In the genomic region with DNA sequence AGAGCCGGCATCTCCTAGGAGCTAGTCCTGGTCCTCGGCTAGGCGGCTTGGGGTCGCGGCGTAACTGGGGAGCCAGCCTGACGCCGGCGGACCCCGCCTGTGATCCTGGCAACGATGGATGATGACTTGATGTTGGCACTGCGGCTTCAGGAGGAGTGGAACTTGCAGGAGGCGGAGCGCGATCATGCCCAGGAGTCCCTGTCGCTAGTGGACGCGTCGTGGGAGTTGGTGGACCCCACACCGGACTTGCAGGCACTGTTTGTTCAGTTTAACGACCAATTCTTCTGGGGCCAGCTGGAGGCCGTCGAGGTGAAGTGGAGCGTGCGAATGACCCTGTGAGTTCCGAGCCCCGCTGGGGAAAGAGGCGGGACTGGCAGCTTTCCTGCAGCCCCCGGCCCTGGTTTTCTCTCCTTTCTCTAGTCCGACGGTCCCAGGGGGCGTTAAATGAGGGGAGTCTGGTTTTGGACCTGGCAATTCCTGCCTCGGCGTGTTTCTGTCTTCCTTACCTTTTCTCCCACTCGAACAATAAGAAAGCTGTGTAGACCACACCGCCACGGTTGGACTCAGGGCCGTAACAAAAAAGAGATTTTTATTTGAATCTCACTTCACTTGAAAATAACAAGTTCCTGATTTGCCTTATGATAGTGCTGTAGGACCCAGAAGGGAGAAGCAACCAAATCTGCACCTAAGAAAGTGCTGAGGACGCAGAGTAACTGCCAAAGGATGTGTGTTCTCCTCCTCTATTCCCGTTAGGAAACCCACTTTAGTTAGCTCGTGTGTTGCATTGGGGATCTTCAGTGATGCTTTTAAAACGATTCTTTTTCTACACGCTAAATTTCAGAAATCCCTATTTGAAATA, we compare ENCODE assay signal across 8 cellular contexts. TPM values are rescaled to one million over a fixed set of nuclear protein-coding genes. Genes with fewer than 3 reads are reported as not detected.
DNase-seq lines count a peak whose midpoint lies in the region; ATAC-seq and TF ChIP-seq lines count a peak whose summit lies in the region.

TSS of gene SPRTN (plus strand) at position 24 of the 859 bp plus-strand sequence. CDS start at position 115, 91 bp downstream.

- CTCF ChIA-PET in CD4-positive, alpha-beta memory T cell (lab: Charles Lee; ENCODE audit: partially characterized antibody), result interaction anchor here (0.7 to 3.0 kb wide), 16 partner anchors 12 to 419 kb away, joined by 3 to 16 read pairs (median 4); partner anchors contain the start of genes DISC1, EGLN1 and GNPAT
- CTCF ChIA-PET in activated CD8-positive, alpha-beta T cell treated with anti-CD3 and anti-CD28 coated beads, Interleukin-2, amount 10 ng/mL, durations not matched to agents 7 days and 5 days (lab: Charles Lee), result interaction anchor here (0.8 to 4.2 kb wide), 17 partner anchors 9 to 419 kb away, joined by 3 to 27 read pairs (median 4); partner anchors contain the start of genes EGLN1 and GNPAT

- H3K27ac Mint-ChIP-seq in CD4-positive, alpha-beta memory T cell, result peak within 1 kb of the TSS; percentile 99 to 100 (median 100)
- peak within 1 kb of the TSS; percentile 99 for H3K27ac Mint-ChIP-seq in activated CD8-positive, alpha-beta T cell treated with anti-CD3 and anti-CD28 coated beads, Interleukin-2, amount 10 ng/mL, durations not matched to agents 7 days and 5 days
- H3K27ac Mint-ChIP-seq in progenitor cell of endocrine pancreas, result peak within 1 kb of the TSS; percentile 97

- H3K4me1 Mint-ChIP-seq in CD4-positive, alpha-beta memory T cell, result peaks cover 36 to 74% (median 56%) of the 10 kb centered on the region in 4 donors
- H3K4me1 Mint-ChIP-seq in activated CD8-positive, alpha-beta T cell treated with anti-CD3 and anti-CD28 coated beads, Interleukin-2, amount 10 ng/mL, durations not matched to agents 7 days and 5 days (ENCODE audit: low read depth), result peaks cover 50% of the 10 kb centered on the region
- H3K4me1 Mint-ChIP-seq in progenitor cell of endocrine pancreas (ENCODE audit: low read depth), result peaks cover 39% of the 10 kb centered on the region

- ATAC-seq in GM19372 (IDR thresholded peaks at IDR 0.05; ENCODE audit: low read depth, unreplicated experiment), result peak; percentile 10
- ATAC-seq in activated CD8-positive, alpha-beta T cell treated with anti-CD3 and anti-CD28 coated beads, Interleukin-2, amount 10 ng/mL, durations not matched to agents 7 days and 5 days, result peak; percentile 5
- ATAC-seq in Right ventricle myocardium superior (ENCODE audit: poor library complexity), result peak; percentile 86

- H3K36me3 Mint-ChIP-seq in CD4-positive, alpha-beta memory T cell, result peaks cover 28 to 56% of the 10 kb centered on the region in 2 donors
- peaks cover 48% of the 10 kb centered on the region for H3K36me3 Mint-ChIP-seq in activated CD8-positive, alpha-beta T cell treated with anti-CD3 and anti-CD28 coated beads, Interleukin-2, amount 10 ng/mL, durations not matched to agents 7 days and 5 days (ENCODE audit: low read depth)
- H3K36me3 Mint-ChIP-seq in progenitor cell of endocrine pancreas (ENCODE audit: insufficient read depth), result peaks cover 8% of the 10 kb centered on the region

- no peak for TF ChIP-seq CTCF in progenitor cell of endocrine pancreas (IDR thresholded peaks at IDR 0.05; ENCODE audit: unreplicated experiment)

- DNase-seq in CD4-positive, alpha-beta memory T cell, result no peak
- peak; percentile 86 for DNase-seq in HPDE6-E6E7 (ENCODE audit: extremely low spot score)
- DNase-seq in activated CD8-positive, alpha-beta T cell treated with anti-CD3 and anti-CD28 coated beads, Interleukin-2, amount 10 ng/mL, durations not matched to agents 7 days and 5 days, result no peak
- DNase-seq in Right ventricle myocardium superior, result no peak
- DNase-seq in progenitor cell of endocrine pancreas (ENCODE audit: low spot score, unreplicated experiment), result no peak
- DNase-seq in SKM-1 (lab: John Stamatoyannopoulos, UW; ENCODE audit: unreplicated experiment), result no peak
- no peak for DNase-seq in effector CD4-positive, alpha-beta T cell

- no peaks in the 10 kb centered on the region for H3K27me3 Mint-ChIP-seq in CD4-positive, alpha-beta memory T cell
- peaks cover 2% of the 10 kb centered on the region for H3K27me3 Mint-ChIP-seq in activated CD8-positive, alpha-beta T cell treated with anti-CD3 and anti-CD28 coated beads, Interleukin-2, amount 10 ng/mL, durations not matched to agents 7 days and 5 days (ENCODE audit: low read depth)
- H3K27me3 Mint-ChIP-seq in progenitor cell of endocrine pancreas, result no peaks in the 10 kb centered on the region

- peak within 1 kb of the TSS; percentile 98 for H3K27ac ChIP-seq in CD4-positive, alpha-beta memory T cell (ENCODE audit: low read depth, low read length)

- no peaks in the 10 kb centered on the region for H3K27me3 ChIP-seq in CD4-positive, alpha-beta memory T cell (ENCODE audit: insufficient read depth, low read length)

- peak within 1 kb of the TSS; percentile 97 to 100 (median 99) for H3K4me3 Mint-ChIP-seq in CD4-positive, alpha-beta memory T cell
- peak within 1 kb of the TSS; percentile 100 for H3K4me3 Mint-ChIP-seq in activated CD8-positive, alpha-beta T cell treated with anti-CD3 and anti-CD28 coated beads, Interleukin-2, amount 10 ng/mL, durations not matched to agents 7 days and 5 days
- peak within 1 kb of the TSS; percentile 100 for H3K4me3 Mint-ChIP-seq in progenitor cell of endocrine pancreas (ENCODE audit: low read depth)

- H3K4me1 ChIP-seq in CD4-positive, alpha-beta memory T cell (ENCODE audit: insufficient read depth, low read length), result peaks cover 52% of the 10 kb centered on the region

- intact Hi-C loops in CD4-positive, alpha-beta memory T cell (cut with micrococcal nuclease), result loop anchor here (1.0 to 5.0 kb wide), 7 partner anchors 18 to 471 kb away; partner anchors contain the start of genes ARV1, C1orf198, FAM89A and GNPAT
- intact Hi-C loops in Right ventricle myocardium superior (cut with DNase I), result no loop called here

- peaks cover 0 to 9% (median 0%) of the 10 kb centered on the region in 8 donors for H3K9me3 Mint-ChIP-seq in CD4-positive, alpha-beta memory T cell
- H3K9me3 Mint-ChIP-seq in activated CD8-positive, alpha-beta T cell treated with anti-CD3 and anti-CD28 coated beads, Interleukin-2, amount 10 ng/mL, durations not matched to agents 7 days and 5 days (ENCODE audit: insufficient read depth), result no peaks in the 10 kb centered on the region
- no peaks in the 10 kb centered on the region for H3K9me3 Mint-ChIP-seq in progenitor cell of endocrine pancreas (ENCODE audit: low read depth)

- no peaks in the 10 kb centered on the region for H3K36me3 ChIP-seq in CD4-positive, alpha-beta memory T cell (ENCODE audit: insufficient read depth, low read length)

- H3K4me3 ChIP-seq in CD4-positive, alpha-beta memory T cell (ENCODE audit: low read length in 2 of 2), result peak within 1 kb of the TSS; percentile 90 to 97

- POLR2A ChIA-PET in CD4-positive, alpha-beta memory T cell (lab: Charles Lee; ENCODE audit: partially characterized antibody), result interaction anchor here (0.9 to 3.1 kb wide), 18 partner anchors 7 to 361 kb away, joined by 3 to 52 read pairs (median 5); partner anchors contain the start of genes DISC1, EGLN1, GNPAT and TSNAX
- POLR2A ChIA-PET in activated CD8-positive, alpha-beta T cell treated with anti-CD3 and anti-CD28 coated beads, Interleukin-2, amount 10 ng/mL, durations not matched to agents 7 days and 5 days (lab: Charles Lee), result interaction anchor here (0.6 to 2.6 kb wide), 19 partner anchors 8 to 274 kb away, joined by 3 to 18 read pairs (median 5); partner anchors contain the start of gene EGLN1

- no peaks in the 10 kb centered on the region for H3K9me3 ChIP-seq in CD4-positive, alpha-beta memory T cell (ENCODE audit: control insufficient read depth in 1 of 2, low read length in 2 of 2)

RNA-seq across cellular contexts. Expression of gene SPRTN, which starts in this region (rescaled TPM):
- 10 to 100 TPM; 15.4 to 16.2 TPM for total RNA-seq in CD4-positive, alpha-beta memory T cell
- polyA plus RNA-seq in CD4-positive, alpha-beta memory T cell, result 10 to 100 TPM; 10.6 to 17.7 TPM
- 10 to 100 TPM; 14.4 to 17.5 TPM for total RNA-seq in activated CD8-positive, alpha-beta T cell treated with anti-CD3 and anti-CD28 coated beads, Interleukin-2, amount 10 ng/mL, durations not matched to agents 7 days and 5 days
- total RNA-seq in Right ventricle myocardium superior (6.9 TPM), progenitor cell of endocrine pancreas (13.8 and 13.9 TPM in 2 replicates)

Comparison
In these comparisons a context has a peak if more than half of its experiments do, and no peak if none do; other contexts are left out.
1. ATAC-seq: peak in every context shown above with its lines; median percentile 86 in Right ventricle myocardium superior; 10 in GM19372; 5 in activated CD8-positive, alpha-beta T cell treated with anti-CD3 and anti-CD28 coated beads, Interleukin-2, amount 10 ng/mL, durations not matched to agents 7 days and 5 days.